In the genomic region with DNA sequence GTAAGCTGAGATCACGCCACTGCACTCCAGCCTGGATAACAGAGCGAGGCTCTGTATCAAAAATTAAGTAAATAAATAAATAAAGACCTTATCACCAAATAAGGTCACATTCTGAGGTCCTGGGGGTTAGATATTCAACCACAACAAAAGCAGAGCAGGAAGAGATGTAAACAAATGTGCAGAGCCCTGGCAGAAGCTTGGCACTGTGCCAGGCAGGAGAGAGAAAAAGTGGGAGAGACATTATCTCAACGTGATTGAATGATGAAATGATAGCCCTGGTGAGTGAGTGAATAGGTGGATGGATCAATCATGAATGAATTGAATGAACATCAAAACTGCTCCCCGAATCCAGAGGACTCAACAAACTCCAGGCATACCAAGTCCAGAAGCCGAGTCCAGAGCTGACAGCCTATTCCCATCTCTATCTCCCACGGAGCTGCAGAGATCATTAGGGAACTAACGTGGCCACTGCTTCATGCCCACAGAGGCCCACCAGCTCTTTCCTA, we compare ENCODE assay signal across 8 cellular contexts.
A peak's percentile ranks its signal among the peaks of the same experiment; 100 is the strongest.
DNase-seq lines count a peak whose midpoint lies in the region; ATAC-seq and TF ChIP-seq lines count a peak whose summit lies in the region.

No MANE protein-coding gene starts in this region.

- H3K9me3 ChIP-seq in SJCRH30 (replicated peaks) = no peaks in the 10 kb centered on the region
- H3K9me3 ChIP-seq in right atrium auricular region = no peaks in the 10 kb centered on the region
- no peaks in the 10 kb centered on the region for H3K9me3 ChIP-seq in subcutaneous abdominal adipose tissue (ENCODE audit: control insufficient read depth in 5 of 5, low read length in 5 of 5)

- H3K27me3 ChIP-seq in SJCRH30 (no peaks in the 10 kb centered on the region), right atrium auricular region (no peaks in the 10 kb centered on the region), subcutaneous abdominal adipose tissue (ENCODE audit: control insufficient read depth in 5 of 5, insufficient read depth in 4 of 5, low read length in 5 of 5) (no peaks in the 10 kb centered on the region)

- H3K36me3 ChIP-seq in SJCRH30 = no peaks in the 10 kb centered on the region
- no peaks in the 10 kb centered on the region for H3K36me3 ChIP-seq in right atrium auricular region
- H3K36me3 ChIP-seq in subcutaneous abdominal adipose tissue (ENCODE audit: control insufficient read depth in 5 of 5, insufficient read depth in 5 of 5, low read length in 5 of 5) = no peaks in the 10 kb centered on the region

- H3K4me1 Mint-ChIP-seq in T-helper 1 cell treated with Interleukin-12 subunit alpha and Interleukin-12 subunit beta and Interleukin-4 antibody, amounts not matched to agents 30 μg/mL and 1 μg/mL, for 36 hours (ENCODE audit: low read depth) = peaks cover 76% of the 10 kb centered on the region

- peak overlapping the region; percentile 32 for H3K4me3 Mint-ChIP-seq in T-helper 1 cell treated with Interleukin-12 subunit alpha and Interleukin-12 subunit beta and Interleukin-4 antibody, amounts not matched to agents 30 μg/mL and 1 μg/mL, for 36 hours

- H3K4me1 ChIP-seq in SJCRH30 (peaks cover 36% of the 10 kb centered on the region), right atrium auricular region (peaks cover 0 to 73% of the 10 kb centered on the region in 2 donors), subcutaneous abdominal adipose tissue (ENCODE audit: control insufficient read depth in 5 of 5, insufficient read depth in 5 of 5, low read length in 5 of 5) (peaks cover 23 to 86% (median 81%) of the 10 kb centered on the region in 5 donors)

- DNase-seq in T-helper 1 cell (no peak), SJCRH30 (peak; percentile 31 to 63), right atrium auricular region (ENCODE audit: low spot score) (no peak), OCI-M1 (lab: John Stamatoyannopoulos, UW) (no peak), hypothalamus (lab: John Stamatoyannopoulos, UW) (no peak)

- H3K9me3 Mint-ChIP-seq in T-helper 1 cell treated with Interleukin-12 subunit alpha and Interleukin-12 subunit beta and Interleukin-4 antibody, amounts not matched to agents 30 μg/mL and 1 μg/mL, for 36 hours = peaks cover 5% of the 10 kb centered on the region

- H3K4me3 ChIP-seq in SJCRH30 (peak overlapping the region; percentile 29), right atrium auricular region (no peak overlapping the region), subcutaneous abdominal adipose tissue (ENCODE audit: low read depth in 1 of 5, low read length in 5 of 5) (peak overlapping the region in 3 of 5 donors; percentile 13 to 30 (median 26))

- H3K9ac ChIP-seq in subcutaneous abdominal adipose tissue (ENCODE audit: low read length in 5 of 5) = peak overlapping the region; percentile 37 to 81 (median 76)

- peak overlapping the region; percentile 64 for H3K27ac ChIP-seq in SJCRH30
- peak overlapping the region; percentile 86 to 95 for H3K27ac ChIP-seq in right atrium auricular region
- peak overlapping the region; percentile 99 for H3K27ac ChIP-seq in subcutaneous abdominal adipose tissue (ENCODE audit: low read depth, low read length)

- H3K36me3 Mint-ChIP-seq in T-helper 1 cell treated with Interleukin-12 subunit alpha and Interleukin-12 subunit beta and Interleukin-4 antibody, amounts not matched to agents 30 μg/mL and 1 μg/mL, for 36 hours (ENCODE audit: low read depth) = peaks cover 10% of the 10 kb centered on the region

- H3K27me3 Mint-ChIP-seq in T-helper 1 cell treated with Interleukin-12 subunit alpha and Interleukin-12 subunit beta and Interleukin-4 antibody, amounts not matched to agents 30 μg/mL and 1 μg/mL, for 36 hours (ENCODE audit: low read depth) = no peaks in the 10 kb centered on the region

- H3K27ac Mint-ChIP-seq in T-helper 1 cell treated with Interleukin-12 subunit alpha and Interleukin-12 subunit beta and Interleukin-4 antibody, amounts not matched to agents 30 μg/mL and 1 μg/mL, for 36 hours = peak overlapping the region; percentile 92

- TF ChIP-seq CTCF in right atrium auricular region (IDR thresholded peaks at IDR 0.05) = no peak

- no peak for ATAC-seq in HG03097 (IDR thresholded peaks at IDR 0.05; ENCODE audit: low FRiP score, unreplicated experiment)

Comparison
In these comparisons a context has a peak if more than half of its experiments do, and no peak if none do; other contexts are left out.
1. DNase-seq: peak in SJCRH30 (2 of 2); none in T-helper 1 cell (0 of 5), right atrium auricular region (single experiment), OCI-M1 (single experiment) and hypothalamus (0 of 51).
2. H3K4me3 ChIP-seq: peak in SJCRH30 (single experiment) and subcutaneous abdominal adipose tissue (3 of 5); none in right atrium auricular region (0 of 2).
3. Peak in every context shown above with its lines, with median percentiles within 50 percentile points of each other: H3K27ac ChIP-seq.